ENCODE assay signal across 8 cellular contexts in genomic region chr20:16573011-16573965, GRCh38. TPM values are rescaled to one million over a fixed set of nuclear protein-coding genes. Genes with fewer than 3 reads are reported as not detected.
DNase-seq lines count a peak whose midpoint lies in the region; ATAC-seq, FAIRE-seq and TF ChIP-seq lines count a peak whose summit lies in the region.

KIF16B (minus strand) TSS chr20:16573448; CDS start chr20:16573275, 173 bp downstream.

- TF ChIP-seq POLR2A in H54 (IDR thresholded peaks at IDR 0.05; ENCODE audit: low read depth, low read length) = peak; percentile 48; the same call in 1 of the 2 replicates

- H3K4me3 ChIP-seq in Loucy (ENCODE audit: low read length, poor library complexity, severe bottlenecking) = peak within 1 kb of the TSS; percentile 74
- H3K4me3 ChIP-seq in neutrophil (ENCODE audit: low read depth in 1 of 2, low read length in 1 of 2) = peak within 1 kb of the TSS; percentile 57 to 73
- peak within 1 kb of the TSS; percentile 78 to 92 (median 82) for H3K4me3 ChIP-seq in subcutaneous abdominal adipose tissue (ENCODE audit: low read depth in 1 of 5, low read length in 5 of 5)

- peak within 1 kb of the TSS; percentile 92 for H2AFZ ChIP-seq in Loucy (ENCODE audit: low read length)

- H3K27me3 ChIP-seq in Loucy (ENCODE audit: insufficient read depth, low read length, poor library complexity, severe bottlenecking) (no peaks in the 10 kb centered on the region), foreskin keratinocyte (no peaks in the 10 kb centered on the region), neutrophil (peaks cover 26% of the 10 kb centered on the region), subcutaneous abdominal adipose tissue (ENCODE audit: control insufficient read depth in 5 of 5, insufficient read depth in 4 of 5, low read length in 5 of 5) (no peaks in the 10 kb centered on the region)

- H3K79me2 ChIP-seq in Loucy (ENCODE audit: insufficient read depth, low read length) = 0 out of 2 replicates have a peak, but pooled peaks cover 4% of the 10 kb centered on the region

- peaks cover 18% of the 10 kb centered on the region for H3K4me1 ChIP-seq in Loucy (ENCODE audit: insufficient read depth, low read length, poor library complexity, severe bottlenecking)
- H3K4me1 ChIP-seq in foreskin keratinocyte = no peaks in the 10 kb centered on the region
- peaks cover 18 to 21% of the 10 kb centered on the region in 2 experiments for H3K4me1 ChIP-seq in neutrophil (ENCODE audit: control insufficient read depth in 1 of 2, insufficient read depth in 1 of 2, low read depth in 1 of 2, low read length in 1 of 2)
- H3K4me1 ChIP-seq in subcutaneous abdominal adipose tissue (ENCODE audit: control insufficient read depth in 5 of 5, insufficient read depth in 5 of 5, low read length in 5 of 5) = peaks cover 0 to 39% (median 31%) of the 10 kb centered on the region in 5 donors

- no peaks in the 10 kb centered on the region for H4K20me1 ChIP-seq in Loucy (ENCODE audit: insufficient read depth, low read length, poor library complexity, severe bottlenecking)

- peak within 1 kb of the TSS; percentile 73 for H3K27ac ChIP-seq in foreskin keratinocyte
- H3K27ac ChIP-seq in neutrophil = no peak within 1 kb of the TSS
- peak within 1 kb of the TSS; percentile 59 for H3K27ac ChIP-seq in subcutaneous abdominal adipose tissue (ENCODE audit: low read depth, low read length)

- H3K9me2 ChIP-seq in Loucy (replicated peaks; ENCODE audit: low read depth, low read length) = no peaks in the 10 kb centered on the region

- no peak for TF ChIP-seq CTCF in Loucy (conservative IDR thresholded peaks at IDR 0.05; ENCODE audit: low read length)
- TF ChIP-seq CTCF in foreskin keratinocyte (conservative IDR thresholded peaks at IDR 0.05) = no peak
- no peak for TF ChIP-seq CTCF in neutrophil (IDR thresholded peaks at IDR 0.05)

- H3K9me3 ChIP-seq in Loucy (ENCODE audit: insufficient read depth, low read depth, low read length) = no peaks in the 10 kb centered on the region
- H3K9me3 ChIP-seq in neutrophil = no peaks in the 10 kb centered on the region
- H3K9me3 ChIP-seq in subcutaneous abdominal adipose tissue (ENCODE audit: control insufficient read depth in 5 of 5, low read length in 5 of 5) = no peaks in the 10 kb centered on the region

- peak; percentile 84 for DNase-seq in ELR (ENCODE audit: low read depth)
- DNase-seq in H54 (ENCODE audit: insufficient read length, low spot score) = peak; percentile 78
- peak; percentile 84 for DNase-seq in SHP77 treated with DMSO at 0.1 percent for 48 hours (lab: John Stamatoyannopoulos, UW)
- DNase-seq in activated naive CD4-positive, alpha-beta T cell (lab: John Stamatoyannopoulos, UW) = peak; percentile 35 to 77 (median 50)
- DNase-seq in foreskin keratinocyte = peak; percentile 73 to 84

- FAIRE-seq in H54 (lab: Jason Lieb, UNC) = no peak

- no peaks in the 10 kb centered on the region for H3F3A ChIP-seq in Loucy (ENCODE audit: low read depth)

- H3K36me3 ChIP-seq in Loucy (ENCODE audit: insufficient read depth, low read length) (no peaks in the 10 kb centered on the region), neutrophil (no peaks in the 10 kb centered on the region), subcutaneous abdominal adipose tissue (ENCODE audit: control insufficient read depth in 5 of 5, insufficient read depth in 5 of 5, low read length in 5 of 5) (no peaks in the 10 kb centered on the region)

- peak; percentile 82 for ATAC-seq in foreskin keratinocyte

- H3K4me2 ChIP-seq in Loucy (ENCODE audit: low read depth, low read length, poor library complexity, severe bottlenecking) = peak within 1 kb of the TSS; percentile 79

- H3K9ac ChIP-seq in Loucy (ENCODE audit: low read depth, low read length, poor library complexity, severe bottlenecking) (peak within 1 kb of the TSS; percentile 75), subcutaneous abdominal adipose tissue (ENCODE audit: low read length in 5 of 5) (peak within 1 kb of the TSS; percentile 72 to 91 (median 81))

RNA-seq across cellular contexts. Expression of gene KIF16B, which starts in this region (rescaled TPM):
- 13.2 and 14.4 TPM in 2 replicates for total RNA-seq in foreskin keratinocyte
- polyA plus RNA-seq in foreskin keratinocyte = 3.3 and 3.5 TPM in 2 replicates
